ENCODE assay signal across 19 cellular contexts in the genomic region with DNA sequence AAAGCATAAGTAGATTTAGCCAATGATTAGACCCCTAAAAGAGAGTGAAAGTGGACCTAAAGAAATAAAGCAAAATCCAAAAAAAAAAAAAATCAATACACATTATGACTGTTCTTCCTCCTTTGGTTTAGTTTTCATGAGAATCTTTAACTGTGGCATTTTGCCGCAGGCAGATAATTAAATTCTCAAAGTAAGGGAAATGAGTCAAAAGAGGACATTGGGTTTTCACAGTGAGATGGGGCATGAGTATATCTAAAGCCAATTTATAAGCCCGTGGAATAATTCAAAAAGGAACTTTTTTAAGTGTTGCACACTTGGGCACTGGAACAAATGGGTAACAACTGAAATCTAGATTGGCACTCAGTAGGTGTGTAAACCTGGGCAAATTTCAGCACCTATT.
DNase-seq lines count a peak whose midpoint lies in the region; ATAC-seq, FAIRE-seq and TF ChIP-seq lines count a peak whose summit lies in the region.
"Had no signal": no experiment of that assay in that cellular context is flagged by ENCODE, and none has a peak within 500 bp of the region (broad histone marks: within the 10 kb centered on the region; RNA-seq: fewer than 3 reads in every experiment).

No MANE protein-coding gene starts in this region.

- H3K36me3 ChIP-seq in A673 (ENCODE audit: insufficient read depth, low read length, poor library complexity, severe bottlenecking) (no peaks in the 10 kb centered on the region), OCI-LY3 (replicated peaks; ENCODE audit: low read depth, low read length) (no peaks in the 10 kb centered on the region), GM12878 (ENCODE audit: control insufficient read depth in 2 of 2, insufficient read depth in 2 of 2, low read length in 1 of 2) (no peaks in the 10 kb centered on the region)
- H3K36me3 ChIP-seq: BE2C, HAP-1 had no signal

- H3K9me3 ChIP-seq in A673 (ENCODE audit: low read depth, low read length, poor library complexity, severe bottlenecking) (no peaks in the 10 kb centered on the region), OCI-LY3 (ENCODE audit: insufficient read depth, low read length) (no peaks in the 10 kb centered on the region), GM12878 (replicated peaks; ENCODE audit: control insufficient read depth, insufficient read depth, low read length) (no peaks in the 10 kb centered on the region)
- H3K9me3 ChIP-seq: BE2C, Caco-2, HAP-1 had no signal

- POLR2A ChIA-PET in A673 (lab: Charles Lee; ENCODE audit: low non-redundant PET) (no interaction called here), GM12878 (lab: Charles Lee) (no interaction called here)

- WGBS in GM12878 (ENCODE audit: insufficient coverage, insufficient replicate concordance, low lambda C conversion rate, missing lambda C conversion rate): 16% methylated on average over 2 of the region's 2 CpGs

- H3K27ac ChIP-seq in A673 (ENCODE audit: low read depth, low read length, poor library complexity, severe bottlenecking) (no peak overlapping the region), OCI-LY3 (ENCODE audit: low read length) (no peak overlapping the region), GM12878 (ENCODE audit: control insufficient read depth, insufficient read depth) (no peak overlapping the region), caudate nucleus (ENCODE audit: low read depth, low read length) (no peak overlapping the region)
- H3K27ac ChIP-seq: GM23248 had no signal

- H3K4me2 ChIP-seq in OCI-LY3 (ENCODE audit: low read length) (peak overlapping the region; percentile 63), GM12878 (ENCODE audit: control insufficient read depth, insufficient read depth) (no peak overlapping the region)

- H3K79me2 ChIP-seq in OCI-LY3 (ENCODE audit: low read length) (no peaks in the 10 kb centered on the region), GM12878 (ENCODE audit: control insufficient read depth, insufficient read depth, low read length) (no peaks in the 10 kb centered on the region)

- H4K20me1 ChIP-seq in OCI-LY3 (ENCODE audit: insufficient read depth, low read length) (no peaks in the 10 kb centered on the region), GM12878 (ENCODE audit: control insufficient read depth, insufficient read depth) (no peaks in the 10 kb centered on the region)

- peak; percentile 32 for DNase-seq in A673 (ENCODE audit: low spot score)
- no peak for DNase-seq in GM12878 (ENCODE audit: low read depth, low spot score)
- DNase-seq in caudate nucleus (lab: John Stamatoyannopoulos, UW): no peak
- DNase-seq in NCI-H748 (lab: John Stamatoyannopoulos, UW; ENCODE audit: unreplicated experiment): no peak
- DNase-seq: 8988T; BE2C; C1 segment of cervical spinal cord; Caco-2; CD4-positive, CD25-positive, alpha-beta regulatory T cell; CD8-positive, alpha-beta memory T cell; GM23248; KBM-7 had no signal

- H3K4me1 ChIP-seq in A673 (ENCODE audit: insufficient read depth, low read length, poor library complexity, severe bottlenecking) (no peaks in the 10 kb centered on the region), OCI-LY3 (ENCODE audit: low read length) (peaks cover 16% of the 10 kb centered on the region), GM12878 (ENCODE audit: control insufficient read depth, insufficient read depth, low read length) (no peaks in the 10 kb centered on the region)
- H3K4me1 ChIP-seq: BE2C, HAP-1 had no signal

- H3K4me3 ChIP-seq in A673 (ENCODE audit: low read depth, low read length, poor library complexity, severe bottlenecking) (no peak overlapping the region), OCI-LY3 (ENCODE audit: low read length) (peak overlapping the region; percentile 25), GM12878 (no peak overlapping the region)
- H3K4me3 ChIP-seq: GM23248, HAP-1 had no signal

- no TSS peak for BruUV-seq in A673 (replicated peaks; lab: Mats Ljungman, UMichigan)
- no TSS peak for BruUV-seq in GM12878 (replicated peaks; lab: Mats Ljungman, UMichigan)

- no peak for TF ChIP-seq RAD21 in GM12878 (IDR thresholded peaks at IDR 0.05; ENCODE audit: insufficient read depth, low read depth, low read length)

- TF ChIP-seq CTCF in A673 (conservative IDR thresholded peaks at IDR 0.05; ENCODE audit: low read depth, low read length): no peak
- TF ChIP-seq CTCF in OCI-LY3 (IDR thresholded peaks at IDR 0.05; ENCODE audit: low read depth, low read length): no peak
- TF ChIP-seq CTCF in GM12878 (IDR thresholded peaks at IDR 0.05 in 2 of 3, conservative IDR thresholded peaks at IDR 0.05 in 1 of 3; ENCODE audit: control insufficient read depth in 2 of 3, extremely low read depth in 1 of 3, insufficient read depth in 1 of 3, low read depth in 3 of 3, low read length in 3 of 3): no peak

- TF ChIP-seq POLR2A in GM12878 (IDR thresholded peaks at IDR 0.05; ENCODE audit: low read depth, low read length): no peak

- H3K9ac ChIP-seq in OCI-LY3 (ENCODE audit: low read length) (no peak overlapping the region), GM12878 (ENCODE audit: control insufficient read depth, insufficient read depth, low read length) (no peak overlapping the region)
- H3K9ac ChIP-seq: GM23248 had no signal

- SMC1A ChIA-PET in GM12878 (lab: Charles Lee; ENCODE audit: uncharacterized antibody, unreplicated experiment): no interaction called here

- RAD21 ChIA-PET in GM12878 (lab: Charles Lee; ENCODE audit: unreplicated experiment): no interaction called here

- no peak for FAIRE-seq in GM12878 (lab: Jason Lieb, UNC)
- FAIRE-seq: D721Med, G401.6, HepG2 had no signal

- in situ Hi-C loops in GM12878 (cut with MboI): loop anchor here (5.0 to 10.0 kb wide), 3 partner anchors 105 to 378 kb away; no protein-coding TSS in a partner anchor

- ATAC-seq in GM19351 (IDR thresholded peaks at IDR 0.05; ENCODE audit: unreplicated experiment) (peak; percentile 40), GM12878 (peak; percentile 55), GM18517 (IDR thresholded peaks at IDR 0.05; ENCODE audit: unreplicated experiment) (no peak)
- ATAC-seq: HepG2 had no signal

- H2AFZ ChIP-seq in OCI-LY3 (ENCODE audit: low read depth, low read length) (no peak overlapping the region), GM12878 (ENCODE audit: control insufficient read depth, low read depth, low read length) (no peak overlapping the region)
- H2AFZ ChIP-seq: GM23248 had no signal

- CTCF ChIA-PET in A673 (lab: Charles Lee) (no interaction called here), GM12878 (lab: Yijun Ruan, JAX) (no interaction called here)

- intact Hi-C loops in A673 (cut with micrococcal nuclease; ENCODE audit: unreplicated experiment): loop anchor here (10.0 kb wide), 1 partner anchor 378 kb away; no protein-coding TSS in a partner anchor
- intact Hi-C loops in GM12878 (cut with micrococcal nuclease; ENCODE audit: unreplicated experiment): loop anchor here (10.0 kb wide), 1 partner anchor 292 kb away; no protein-coding TSS in a partner anchor

- no peak for TF ChIP-seq EP300 in GM12878 (IDR thresholded peaks at IDR 0.05; ENCODE audit: borderline replicate concordance in 1 of 2, control insufficient read depth in 1 of 2, low read depth in 2 of 2, low read length in 2 of 2)

- no peaks in the 10 kb centered on the region for H3K27me3 ChIP-seq in A673 (replicated peaks; ENCODE audit: insufficient read depth, low read depth, low read length, poor library complexity)
- H3K27me3 ChIP-seq in OCI-LY3 (ENCODE audit: low read depth, low read length): peaks cover 45% of the 10 kb centered on the region
- H3K27me3 ChIP-seq in GM12878 (replicated peaks in 1 of 2; ENCODE audit: control insufficient read depth in 2 of 2, insufficient read depth in 2 of 2, low read length in 1 of 2): no peaks in the 10 kb centered on the region; a peak in 1 of 4 replicates
- H3K27me3 ChIP-seq: BE2C had no signal

TF ChIP-seq in GM12878, 131 proteins besides CTCF, POLR2A, EP300 and RAD21:
- TF ChIP-seq BCL11A (IDR thresholded peaks at IDR 0.05; ENCODE audit: low read depth, low read length) (0 out of 2 replicates have a peak, but pooled peaks have one; percentile 30), MTA2 (IDR thresholded peaks at IDR 0.05; ENCODE audit: low read depth) (0 out of 2 replicates have a peak, but pooled peaks have one; percentile 46), BHLHE40 (IDR thresholded peaks at IDR 0.05; ENCODE audit: borderline replicate concordance in 1 of 2, low read depth in 2 of 2, low read length in 1 of 2) (no peak)
TF ChIP-seq in GM12878: peak in this region for 2.
